In genomic region chr10:119815671-119816070, GRCh38 we compare ENCODE assay signal across 21 cellular contexts.
"Had no signal": no experiment of that assay in that cellular context is flagged by ENCODE, and none has a peak within 500 bp of the region (broad histone marks: within the 10 kb centered on the region; RNA-seq: fewer than 3 reads in every experiment).

No MANE protein-coding gene starts in this region.

- ATAC-seq: foreskin keratinocyte; left cardiac atrium; left ventricle myocardium superior; naive thymus-derived CD4-positive, alpha-beta T cell; sciatic nerve; stimulated activated memory B cell treated with anti-CD40 and anti-IgM and Interleukin-4, amounts not matched to agents 10 μg/mL and 1 μg/mL and 100 μg/mL, for 72 hours; stimulated activated naive CD8-positive, alpha-beta T cell treated with anti-CD3 and anti-CD28 coated beads, Interleukin-15, amount 100 ng/mL, for 72 hours; upper lobe of right lung had no signal

- H3K27me3 Mint-ChIP-seq: naive thymus-derived CD4-positive, alpha-beta T cell; stimulated activated memory B cell treated with anti-CD40 and anti-IgM and Interleukin-4, amounts not matched to agents 10 μg/mL and 1 μg/mL and 100 μg/mL, for 72 hours; stimulated activated naive CD8-positive, alpha-beta T cell treated with anti-CD3 and anti-CD28 coated beads, Interleukin-15, amount 100 ng/mL, for 72 hours had no signal

- DNase-seq: esophagus squamous epithelium; foreskin keratinocyte; kidney; left cardiac atrium; left ventricle myocardium superior; mesendoderm; naive thymus-derived CD4-positive, alpha-beta T cell; posterior cingulate gyrus; spleen; stimulated activated CD4-positive, alpha-beta T cell treated with anti-CD3 and anti-CD28 coated beads, Interleukin-15, amount 100 ng/mL, for 24 hours; stimulated activated CD4-positive, alpha-beta T cell treated with anti-CD3 and anti-CD28 coated beads, Interleukin-1b, Interleukin-23, amount 100 ng/mL, for 48 hours; stimulated activated CD4-positive, alpha-beta T cell treated with anti-CD3 and anti-CD28 coated beads, Interleukin-4, amount 100 ng/mL, for 24 hours; stimulated activated naive CD8-positive, alpha-beta T cell treated with anti-CD3 and anti-CD28 coated beads, Interleukin-15, amount 100 ng/mL, for 72 hours; testis; upper lobe of right lung had no signal

- H3K9me3 Mint-ChIP-seq: dendritic cell treated with granulocyte-macrophage colony-stimulating factor and Interleukin-4, amounts not matched to agents 40 ng/mL and 50 ng/mL, for 4 days; naive thymus-derived CD4-positive, alpha-beta T cell; neural crest cell; stimulated activated memory B cell treated with anti-CD40 and anti-IgM and Interleukin-4, amounts not matched to agents 10 μg/mL and 1 μg/mL and 100 μg/mL, for 72 hours; stimulated activated naive CD8-positive, alpha-beta T cell treated with anti-CD3 and anti-CD28 coated beads, Interleukin-15, amount 100 ng/mL, for 72 hours had no signal

- H3K9me3 ChIP-seq: esophagus squamous epithelium, testis, tibial nerve, upper lobe of right lung, vagina had no signal

- H3K4me3 Mint-ChIP-seq: dendritic cell treated with granulocyte-macrophage colony-stimulating factor and Interleukin-4, amounts not matched to agents 40 ng/mL and 50 ng/mL, for 4 days; naive thymus-derived CD4-positive, alpha-beta T cell; neural crest cell; stimulated activated memory B cell treated with anti-CD40 and anti-IgM and Interleukin-4, amounts not matched to agents 10 μg/mL and 1 μg/mL and 100 μg/mL, for 72 hours; stimulated activated naive CD8-positive, alpha-beta T cell treated with anti-CD3 and anti-CD28 coated beads, Interleukin-15, amount 100 ng/mL, for 72 hours had no signal

- H3K27ac Mint-ChIP-seq: dendritic cell treated with granulocyte-macrophage colony-stimulating factor and Interleukin-4, amounts not matched to agents 40 ng/mL and 50 ng/mL, for 4 days; stimulated activated memory B cell treated with anti-CD40 and anti-IgM and Interleukin-4, amounts not matched to agents 10 μg/mL and 1 μg/mL and 100 μg/mL, for 72 hours had no signal
